Comparison of ENCODE assay signal across 4 cellular contexts in the genomic region with DNA sequence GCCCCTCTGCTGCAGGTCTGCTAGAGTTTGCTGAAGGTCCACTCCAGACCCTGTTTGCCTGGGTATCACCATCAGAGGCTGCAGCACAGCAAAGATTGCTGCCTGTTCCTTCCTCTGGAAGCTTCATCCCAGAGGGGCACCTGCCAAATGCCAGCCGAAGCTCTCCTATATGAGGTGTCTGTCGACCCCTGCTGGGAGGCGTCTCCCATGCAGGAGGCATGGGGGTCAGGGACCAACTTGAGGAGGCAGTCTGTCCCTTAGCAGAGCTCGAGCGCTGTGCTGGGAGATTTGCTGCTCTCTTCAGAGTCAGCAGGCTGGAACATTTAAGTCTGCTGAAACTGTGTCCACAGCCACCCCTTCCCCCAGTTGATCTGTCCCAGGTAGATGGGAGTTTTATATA. TPM values are rescaled to one million over a fixed set of nuclear protein-coding genes. Genes with fewer than 3 reads are reported as not detected.
"Had no signal": no experiment of that assay in that cellular context is flagged by ENCODE, and none has a peak within 500 bp of the region (broad histone marks: within the 10 kb centered on the region; RNA-seq: fewer than 3 reads in every experiment).

No MANE protein-coding gene starts in this region.

RNA-seq across cellular contexts. Expression of gene NOVA1, which starts 47.2 kb away (rescaled TPM):
- total RNA-seq: activated CD4-positive, alpha-beta memory T cell treated with anti-CD3 and anti-CD28 coated beads for 36 hours; activated naive CD4-positive, alpha-beta T cell treated with anti-CD3 and anti-CD28 coated beads for 36 hours had no signal
- polyA plus RNA-seq: immature natural killer cell; naive thymus-derived CD8-positive, alpha-beta T cell had no signal
